ENCODE assay signal across 13 cellular contexts in the genomic region with DNA sequence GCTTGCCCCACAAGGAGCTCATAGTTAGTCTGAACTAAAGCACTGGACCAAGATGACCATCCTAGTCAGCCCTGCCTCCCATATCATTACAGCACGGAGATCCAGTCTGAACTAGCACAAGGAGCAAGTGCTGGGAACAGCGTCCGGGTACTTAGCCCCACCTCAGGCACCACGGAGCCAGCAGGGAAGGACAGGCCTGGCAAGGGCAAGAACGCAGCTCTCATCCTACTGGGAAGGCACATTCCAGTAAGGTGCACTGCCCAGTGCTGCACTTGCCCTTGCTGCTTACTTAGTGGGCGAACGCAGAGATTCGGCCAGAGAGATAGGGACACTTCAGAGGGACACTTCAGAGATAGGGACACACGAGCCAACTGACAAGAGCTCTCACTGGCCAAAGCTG.
"Had no signal": no experiment of that assay in that cellular context is flagged by ENCODE, and none has a peak within 500 bp of the region (broad histone marks: within the 10 kb centered on the region; RNA-seq: fewer than 3 reads in every experiment).

No MANE protein-coding gene starts in this region.

- DNase-seq: activated CD4-positive, alpha-beta T cell treated with anti-CD3 and anti-CD28 coated beads for 1 hour; activated CD4-positive, alpha-beta T cell treated with anti-CD3 and anti-CD28 coated beads, Interleukin-2, amount 50 U/mL, for 48 hours; activated naive CD4-positive, alpha-beta T cell; activated T-cell treated with anti-CD3 and anti-CD28 coated beads, Interleukin-2, amount 50 U/mL, for 72 hours; trophoblast cell had no signal

- ATAC-seq: activated T-cell treated with anti-CD3 and anti-CD28 coated beads, Interleukin-2, amount 50 U/mL, for 72 hours; heart left ventricle; left lobe of liver; pancreas; stimulated activated memory B cell treated with anti-CD40 and anti-IgM and Interleukin-4, amounts not matched to agents 10 μg/mL and 1 μg/mL and 100 μg/mL, for 72 hours had no signal

- H3K4me3 Mint-ChIP-seq: activated T-cell treated with anti-CD3 and anti-CD28 coated beads, Interleukin-2, amount 50 U/mL, for 72 hours; stimulated activated memory B cell treated with anti-CD40 and anti-IgM and Interleukin-4, amounts not matched to agents 10 μg/mL and 1 μg/mL and 100 μg/mL, for 72 hours; T-helper 2 cell treated with Interferon-gamma antibody and Interleukin-4, amounts not matched to agents 5 μg/mL and 100 μg/mL, for 36 hours had no signal

- H3K9me3 Mint-ChIP-seq: activated T-cell treated with anti-CD3 and anti-CD28 coated beads, Interleukin-2, amount 50 U/mL, for 72 hours; neural crest cell; stimulated activated memory B cell treated with anti-CD40 and anti-IgM and Interleukin-4, amounts not matched to agents 10 μg/mL and 1 μg/mL and 100 μg/mL, for 72 hours; T-helper 2 cell treated with Interferon-gamma antibody and Interleukin-4, amounts not matched to agents 5 μg/mL and 100 μg/mL, for 36 hours had no signal

- H3K4me3 ChIP-seq: ascending aorta, cardiac muscle cell, heart left ventricle, pancreas had no signal

- H3K36me3 ChIP-seq: cardiac muscle cell, pancreas had no signal

- H3K27me3 Mint-ChIP-seq: stimulated activated memory B cell treated with anti-CD40 and anti-IgM and Interleukin-4, amounts not matched to agents 10 μg/mL and 1 μg/mL and 100 μg/mL, for 72 hours had no signal

- H3K27ac Mint-ChIP-seq: activated T-cell treated with anti-CD3 and anti-CD28 coated beads, Interleukin-2, amount 50 U/mL, for 72 hours; stimulated activated memory B cell treated with anti-CD40 and anti-IgM and Interleukin-4, amounts not matched to agents 10 μg/mL and 1 μg/mL and 100 μg/mL, for 72 hours; T-helper 2 cell treated with Interferon-gamma antibody and Interleukin-4, amounts not matched to agents 5 μg/mL and 100 μg/mL, for 36 hours had no signal

- H3K9me3 ChIP-seq: ascending aorta, heart left ventricle, pancreas had no signal

- H3K27me3 ChIP-seq: ascending aorta, cardiac muscle cell, heart left ventricle, pancreas had no signal

- H3K27ac ChIP-seq: ascending aorta, cardiac muscle cell, heart left ventricle, pancreas had no signal
